Comparison of ENCODE assay signal across 24 cellular contexts in the genomic region with DNA sequence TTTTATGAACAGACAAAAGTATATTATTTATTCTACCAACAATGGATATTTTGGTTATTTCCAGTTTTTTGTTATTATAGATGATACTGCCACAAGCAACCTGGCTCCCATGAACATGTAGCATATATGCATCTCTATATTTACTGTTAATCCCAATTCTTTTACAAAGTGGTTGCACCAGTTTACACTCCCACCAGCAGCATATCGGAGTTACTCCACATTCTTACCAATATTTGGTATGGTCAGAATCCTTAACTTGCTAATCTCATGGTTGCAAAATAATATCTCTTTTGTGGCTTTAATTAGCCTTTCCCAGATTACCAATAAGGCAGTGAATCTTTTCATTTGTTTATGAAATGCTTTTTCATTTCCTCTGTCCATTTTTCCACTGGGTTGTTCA.
DNase-seq lines count a peak whose midpoint lies in the region; ATAC-seq lines count a peak whose summit lies in the region.
"Had no signal": no experiment of that assay in that cellular context is flagged by ENCODE, and none has a peak within 500 bp of the region (broad histone marks: within the 10 kb centered on the region; RNA-seq: fewer than 3 reads in every experiment).

No MANE protein-coding gene starts in this region.

- H3K18ac ChIP-seq in trophoblast cell (ENCODE audit: low read length): no peak overlapping the region

- H3K79me1 ChIP-seq in trophoblast cell (ENCODE audit: low read length): no peaks in the 10 kb centered on the region

- H3K4me3 Mint-ChIP-seq in activated T-cell treated with anti-CD3 and anti-CD28 coated beads, Interleukin-2, amount 50 U/mL, for 24 hours: no peak overlapping the region
- no peak overlapping the region for H3K4me3 Mint-ChIP-seq in stimulated activated naive CD8-positive, alpha-beta T cell treated with anti-CD3 and anti-CD28 coated beads, Interleukin-15, Interleukin-2, amounts not matched to agents 100 ng/mL and 50 ng/mL, for 24 hours
- no peak overlapping the region for H3K4me3 Mint-ChIP-seq in activated CD4-positive, alpha-beta memory T cell treated with anti-CD3 and anti-CD28 coated beads for 36 hours
- H3K4me3 Mint-ChIP-seq: CD14-positive monocyte; CD4-positive, alpha-beta T cell; CD8-positive, alpha-beta memory T cell; GM23338; H9 had no signal

- H3K36me3 Mint-ChIP-seq in activated T-cell treated with anti-CD3 and anti-CD28 coated beads, Interleukin-2, amount 50 U/mL, for 24 hours (ENCODE audit: low read depth): peaks cover 5% of the 10 kb centered on the region
- H3K36me3 Mint-ChIP-seq in stimulated activated naive CD8-positive, alpha-beta T cell treated with anti-CD3 and anti-CD28 coated beads, Interleukin-15, Interleukin-2, amounts not matched to agents 100 ng/mL and 50 ng/mL, for 24 hours (ENCODE audit: low read depth): no peaks in the 10 kb centered on the region
- H3K36me3 Mint-ChIP-seq in activated CD4-positive, alpha-beta memory T cell treated with anti-CD3 and anti-CD28 coated beads for 36 hours: no peaks in the 10 kb centered on the region
- H3K36me3 Mint-ChIP-seq: CD14-positive monocyte had no signal

- peak overlapping the region; percentile 90 for H3K27ac Mint-ChIP-seq in activated T-cell treated with anti-CD3 and anti-CD28 coated beads, Interleukin-2, amount 50 U/mL, for 24 hours
- H3K27ac Mint-ChIP-seq in stimulated activated naive CD8-positive, alpha-beta T cell treated with anti-CD3 and anti-CD28 coated beads, Interleukin-15, Interleukin-2, amounts not matched to agents 100 ng/mL and 50 ng/mL, for 24 hours: peak overlapping the region; percentile 42
- no peak overlapping the region for H3K27ac Mint-ChIP-seq in activated CD4-positive, alpha-beta memory T cell treated with anti-CD3 and anti-CD28 coated beads for 36 hours
- H3K27ac Mint-ChIP-seq: CD14-positive monocyte; CD4-positive, alpha-beta T cell; GM23338; H9 had no signal

- no peak for DNase-seq in activated T-cell treated with anti-CD3 and anti-CD28 coated beads, Interleukin-2, amount 50 U/mL, for 24 hours
- DNase-seq in activated T-cell treated with anti-CD3 and anti-CD28 coated beads, Interleukin-2, amount 50 U/mL, for 1 hour: no peak
- no peak for DNase-seq in stimulated activated naive CD8-positive, alpha-beta T cell treated with anti-CD3 and anti-CD28 coated beads, Interleukin-15, Interleukin-2, amounts not matched to agents 100 U/mL and 50 U/mL, for 24 hours
- DNase-seq in trophoblast cell: peak; percentile 63 to 79
- DNase-seq in activated CD4-positive, alpha-beta memory T cell treated with anti-CD3 and anti-CD28 coated beads for 36 hours: no peak
- DNase-seq: 8988T; ACHN; AML-193; BE2C; CD4-positive, alpha-beta T cell; CD8-positive, alpha-beta memory T cell; DMS 273 treated with DMSO at 0.1 percent for 48 hours; DMS79; EL; GDM1; H9 had no signal

- peaks cover 0 to 3% of the 10 kb centered on the region in 2 experiments for H3K4me1 ChIP-seq in trophoblast cell (ENCODE audit: control insufficient read depth in 1 of 2, insufficient read depth in 2 of 2, low read length in 2 of 2)
- H3K4me1 ChIP-seq: A549, BE2C had no signal

- no peaks in the 10 kb centered on the region for H3K79me2 ChIP-seq in trophoblast cell (ENCODE audit: control insufficient read depth, insufficient read depth, low read length, poor library complexity)

- intact Hi-C loops in activated CD4-positive, alpha-beta memory T cell treated with anti-CD3 and anti-CD28 coated beads for 36 hours (cut with micrococcal nuclease): loop anchor here (5.0 to 10.0 kb wide), 3 partner anchors 86 to 364 kb away; a partner anchor contains a TSS

- H2BK120ac ChIP-seq in trophoblast cell (ENCODE audit: insufficient read depth, low read length, poor library complexity): no peak overlapping the region

- no peak overlapping the region for H2BK5ac ChIP-seq in trophoblast cell (ENCODE audit: low read depth, low read length, poor library complexity)

- peaks cover 54% of the 10 kb centered on the region for H3K27me3 Mint-ChIP-seq in activated T-cell treated with anti-CD3 and anti-CD28 coated beads, Interleukin-2, amount 50 U/mL, for 24 hours
- peaks cover 26% of the 10 kb centered on the region for H3K27me3 Mint-ChIP-seq in stimulated activated naive CD8-positive, alpha-beta T cell treated with anti-CD3 and anti-CD28 coated beads, Interleukin-15, Interleukin-2, amounts not matched to agents 100 ng/mL and 50 ng/mL, for 24 hours
- H3K27me3 Mint-ChIP-seq in activated CD4-positive, alpha-beta memory T cell treated with anti-CD3 and anti-CD28 coated beads for 36 hours: peaks cover 30% of the 10 kb centered on the region

- no peaks in the 10 kb centered on the region for H3K36me3 ChIP-seq in trophoblast cell (ENCODE audit: control insufficient read depth in 1 of 2, insufficient read depth in 2 of 2, low read length in 2 of 2)
- H3K36me3 ChIP-seq: BE2C; BLaER1 treated with 17β-estradiol and CSF1 and Interleukin-3, amounts not matched to agents 10 nM and 100 nM had no signal

- no peak overlapping the region for H3K4ac ChIP-seq in trophoblast cell (ENCODE audit: low read depth, low read length)

- H3K9me3 ChIP-seq in trophoblast cell (ENCODE audit: insufficient read depth, low read depth, low read length): peaks cover 2% of the 10 kb centered on the region
- H3K9me3 ChIP-seq: A549, BE2C had no signal

- no peak overlapping the region for H2AFZ ChIP-seq in trophoblast cell (ENCODE audit: insufficient read depth, low read length, poor library complexity)
- H2AFZ ChIP-seq: GM23338 had no signal

- no peak overlapping the region for H4K91ac ChIP-seq in trophoblast cell (ENCODE audit: low read depth, low read length)

- H2AK5ac ChIP-seq in trophoblast cell (ENCODE audit: low read length): no peak overlapping the region

- H3K9ac ChIP-seq in trophoblast cell (ENCODE audit: low read length): no peak overlapping the region
- H3K9ac ChIP-seq: BLaER1 treated with 17β-estradiol and CSF1 and Interleukin-3, amounts not matched to agents 10 nM and 100 nM had no signal

- peaks cover 28% of the 10 kb centered on the region for H3K4me1 Mint-ChIP-seq in activated T-cell treated with anti-CD3 and anti-CD28 coated beads, Interleukin-2, amount 50 U/mL, for 24 hours (ENCODE audit: low read depth)
- H3K4me1 Mint-ChIP-seq in stimulated activated naive CD8-positive, alpha-beta T cell treated with anti-CD3 and anti-CD28 coated beads, Interleukin-15, Interleukin-2, amounts not matched to agents 100 ng/mL and 50 ng/mL, for 24 hours (ENCODE audit: low read depth): peaks cover 25% of the 10 kb centered on the region
- peaks cover 21% of the 10 kb centered on the region for H3K4me1 Mint-ChIP-seq in activated CD4-positive, alpha-beta memory T cell treated with anti-CD3 and anti-CD28 coated beads for 36 hours (ENCODE audit: low read depth)
- H3K4me1 Mint-ChIP-seq: CD14-positive monocyte; CD8-positive, alpha-beta memory T cell had no signal

- CTCF ChIA-PET in activated CD4-positive, alpha-beta memory T cell treated with anti-CD3 and anti-CD28 coated beads for 36 hours (lab: Charles Lee): no interaction called here

- POLR2A ChIA-PET in activated CD4-positive, alpha-beta memory T cell treated with anti-CD3 and anti-CD28 coated beads for 36 hours (lab: Charles Lee): interaction anchor here (0.7 kb wide), 1 partner anchor 300 kb away, joined by 3 read pairs; no protein-coding TSS in a partner anchor

- no peak overlapping the region for H2BK12ac ChIP-seq in trophoblast cell (ENCODE audit: low read length)

- WGBS in trophoblast cell (ENCODE audit: extremely low coverage, insufficient coverage, insufficient read length): no CpG with 5 or more reads among the region's 1 CpG

- peaks cover 15% of the 10 kb centered on the region for H3K9me3 Mint-ChIP-seq in activated T-cell treated with anti-CD3 and anti-CD28 coated beads, Interleukin-2, amount 50 U/mL, for 24 hours
- peaks cover 12% of the 10 kb centered on the region for H3K9me3 Mint-ChIP-seq in stimulated activated naive CD8-positive, alpha-beta T cell treated with anti-CD3 and anti-CD28 coated beads, Interleukin-15, Interleukin-2, amounts not matched to agents 100 ng/mL and 50 ng/mL, for 24 hours
- peaks cover 12% of the 10 kb centered on the region for H3K9me3 Mint-ChIP-seq in activated CD4-positive, alpha-beta memory T cell treated with anti-CD3 and anti-CD28 coated beads for 36 hours
- H3K9me3 Mint-ChIP-seq: CD4-positive, alpha-beta T cell; CD8-positive, alpha-beta memory T cell had no signal

- ATAC-seq in stimulated activated naive CD8-positive, alpha-beta T cell treated with anti-CD3 and anti-CD28 coated beads, Interleukin-15, Interleukin-2, amounts not matched to agents 100 U/mL and 50 U/mL, for 24 hours: no peak
- ATAC-seq in GM18511 (IDR thresholded peaks at IDR 0.05; ENCODE audit: unreplicated experiment): no peak
- ATAC-seq: A549, GM23338, HCT116 had no signal

- no peak overlapping the region for H3K4me2 ChIP-seq in trophoblast cell (ENCODE audit: low read length)
- H3K4me2 ChIP-seq: A549; BLaER1 treated with 17β-estradiol and CSF1 and Interleukin-3, amounts not matched to agents 10 nM and 100 nM; GM23338 had no signal

- no peak overlapping the region for H3K27ac ChIP-seq in trophoblast cell (ENCODE audit: low read depth, low read length)
- H3K27ac ChIP-seq: A549; BLaER1 treated with 17β-estradiol and CSF1 and Interleukin-3, amounts not matched to agents 10 nM and 100 nM had no signal

- no peak overlapping the region for H3K14ac ChIP-seq in trophoblast cell (ENCODE audit: low read length)

- no peaks in the 10 kb centered on the region for H3K27me3 ChIP-seq in trophoblast cell (ENCODE audit: insufficient read depth, low read length)
- H3K27me3 ChIP-seq: BE2C; BLaER1 treated with 17β-estradiol and CSF1 and Interleukin-3, amounts not matched to agents 10 nM and 100 nM had no signal

- H4K12ac ChIP-seq in trophoblast cell (ENCODE audit: low read depth, low read length): no peak overlapping the region

- H3K4me3 ChIP-seq in trophoblast cell (ENCODE audit: low read depth, low read length): no peak overlapping the region
- H3K4me3 ChIP-seq: A549; BLaER1 treated with 17β-estradiol and CSF1 and Interleukin-3, amounts not matched to agents 10 nM and 100 nM; GM12878; GM23338 had no signal

- no peak overlapping the region for H4K8ac ChIP-seq in trophoblast cell (ENCODE audit: low read depth, low read length)

- no peak overlapping the region for H3K23ac ChIP-seq in trophoblast cell (ENCODE audit: low read length)

Comparison
In these comparisons a context has a peak if more than half of its experiments do, and no peak if none do; other contexts are left out.
1. DNase-seq: peak in trophoblast cell (2 of 2); none in activated T-cell treated with anti-CD3 and anti-CD28 coated beads, Interleukin-2, amount 50 U/mL, for 24 hours (single experiment), activated T-cell treated with anti-CD3 and anti-CD28 coated beads, Interleukin-2, amount 50 U/mL, for 1 hour (single experiment), stimulated activated naive CD8-positive, alpha-beta T cell treated with anti-CD3 and anti-CD28 coated beads, Interleukin-15, Interleukin-2, amounts not matched to agents 100 U/mL and 50 U/mL, for 24 hours (single experiment) and activated CD4-positive, alpha-beta memory T cell treated with anti-CD3 and anti-CD28 coated beads for 36 hours (single experiment).